In the genomic region with DNA sequence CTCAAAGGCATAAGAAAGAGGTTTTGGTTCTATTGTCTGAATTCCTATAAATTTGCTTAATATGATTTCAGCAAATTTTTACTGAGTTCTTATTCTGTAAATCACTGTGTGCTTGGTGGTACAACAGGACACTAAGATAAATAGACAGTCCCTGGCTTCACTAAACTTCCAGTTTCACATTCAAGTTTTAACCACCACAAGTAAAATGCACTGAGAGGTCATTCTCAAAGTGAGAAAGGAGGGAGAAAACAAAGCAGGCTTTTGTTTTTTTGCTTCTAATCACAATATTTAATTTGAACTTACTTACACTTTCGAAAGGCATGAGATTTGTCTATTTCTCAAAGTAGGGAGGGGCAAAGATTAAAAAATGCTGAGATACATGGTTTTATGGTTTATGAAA, we compare ENCODE assay signal across 21 cellular contexts.
DNase-seq lines count a peak whose midpoint lies in the region; ATAC-seq lines count a peak whose summit lies in the region.
"Had no signal": no experiment of that assay in that cellular context is flagged by ENCODE, and none has a peak within 500 bp of the region (broad histone marks: within the 10 kb centered on the region; RNA-seq: fewer than 3 reads in every experiment).

No MANE protein-coding gene starts in this region.

- no peak overlapping the region for H3K4me3 Mint-ChIP-seq in activated T-helper 17 cell treated with anti-CD3 and anti-CD28 coated beads, Interleukin-2, amount 50 U/mL, for 72 hours
- H3K4me3 Mint-ChIP-seq: activated CD4-positive, alpha-beta memory T cell treated with anti-CD3 and anti-CD28 coated beads, Interleukin-2, amount 10 ng/mL, durations not matched to agents 7 days and 5 days; mesothelial cell of epicardium had no signal

- peaks cover 9% of the 10 kb centered on the region for H3K4me1 Mint-ChIP-seq in activated T-helper 17 cell treated with anti-CD3 and anti-CD28 coated beads, Interleukin-2, amount 50 U/mL, for 72 hours

- H3K36me3 Mint-ChIP-seq in activated T-helper 17 cell treated with anti-CD3 and anti-CD28 coated beads, Interleukin-2, amount 50 U/mL, for 72 hours (ENCODE audit: low read depth), result peaks cover 14% of the 10 kb centered on the region
- H3K36me3 Mint-ChIP-seq: mesothelial cell of epicardium had no signal

- DNase-seq in NCI-H1694 treated with DMSO at 0.1 percent for 48 hours (lab: John Stamatoyannopoulos, UW) (no peak), LoVo (ENCODE audit: low spot score) (no peak)
- DNase-seq: activated CD4-positive, alpha-beta memory T cell treated with anti-CD3 and anti-CD28 coated beads, Interleukin-2, amount 10 ng/mL, durations not matched to agents 7 days and 5 days; activated gamma-delta T cell; body of pancreas; C1 segment of cervical spinal cord; effector memory CD4-positive, alpha-beta T cell; NCI-H146; NCI-H526; occipital lobe; RPMI8226; spleen; T1000 had no signal

- H3K9me3 Mint-ChIP-seq in activated T-helper 17 cell treated with anti-CD3 and anti-CD28 coated beads, Interleukin-2, amount 50 U/mL, for 72 hours, result no peaks in the 10 kb centered on the region
- H3K9me3 Mint-ChIP-seq: activated CD4-positive, alpha-beta memory T cell treated with anti-CD3 and anti-CD28 coated beads, Interleukin-2, amount 10 ng/mL, durations not matched to agents 7 days and 5 days had no signal

- ATAC-seq in GM18868 (IDR thresholded peaks at IDR 0.05; ENCODE audit: unreplicated experiment), result peak; percentile 85
- ATAC-seq in GM21723 (IDR thresholded peaks at IDR 0.05; ENCODE audit: unreplicated experiment), result peak; percentile 77
- peak; percentile 75 for ATAC-seq in HG03159 (IDR thresholded peaks at IDR 0.05; ENCODE audit: unreplicated experiment)
- no peak for ATAC-seq in activated T-helper 17 cell treated with anti-CD3 and anti-CD28 coated beads, Interleukin-2, amount 50 U/mL, for 72 hours (replicated peaks)
- no peak for ATAC-seq in GM21528 (IDR thresholded peaks at IDR 0.05; ENCODE audit: low FRiP score, unreplicated experiment)
- ATAC-seq in GM19452 (IDR thresholded peaks at IDR 0.05; ENCODE audit: unreplicated experiment), result no peak
- ATAC-seq: body of pancreas, K562 had no signal

- peak overlapping the region; percentile 20 for H3K27ac Mint-ChIP-seq in activated T-helper 17 cell treated with anti-CD3 and anti-CD28 coated beads, Interleukin-2, amount 50 U/mL, for 72 hours
- H3K27ac Mint-ChIP-seq: activated CD4-positive, alpha-beta memory T cell treated with anti-CD3 and anti-CD28 coated beads, Interleukin-2, amount 10 ng/mL, durations not matched to agents 7 days and 5 days; mesothelial cell of epicardium had no signal

- no peaks in the 10 kb centered on the region for H3K27me3 Mint-ChIP-seq in activated T-helper 17 cell treated with anti-CD3 and anti-CD28 coated beads, Interleukin-2, amount 50 U/mL, for 72 hours
- H3K27me3 Mint-ChIP-seq: activated CD4-positive, alpha-beta memory T cell treated with anti-CD3 and anti-CD28 coated beads, Interleukin-2, amount 10 ng/mL, durations not matched to agents 7 days and 5 days had no signal

Comparison
In these comparisons a context has a peak if more than half of its experiments do, and no peak if none do; other contexts are left out.
1. ATAC-seq: peak in GM18868 (single experiment), GM21723 (single experiment) and HG03159 (single experiment); none in activated T-helper 17 cell treated with anti-CD3 and anti-CD28 coated beads, Interleukin-2, amount 50 U/mL, for 72 hours (single experiment), GM21528 (single experiment) and GM19452 (single experiment).